8 cellular contexts compared by ENCODE assay signal in the genomic region with DNA sequence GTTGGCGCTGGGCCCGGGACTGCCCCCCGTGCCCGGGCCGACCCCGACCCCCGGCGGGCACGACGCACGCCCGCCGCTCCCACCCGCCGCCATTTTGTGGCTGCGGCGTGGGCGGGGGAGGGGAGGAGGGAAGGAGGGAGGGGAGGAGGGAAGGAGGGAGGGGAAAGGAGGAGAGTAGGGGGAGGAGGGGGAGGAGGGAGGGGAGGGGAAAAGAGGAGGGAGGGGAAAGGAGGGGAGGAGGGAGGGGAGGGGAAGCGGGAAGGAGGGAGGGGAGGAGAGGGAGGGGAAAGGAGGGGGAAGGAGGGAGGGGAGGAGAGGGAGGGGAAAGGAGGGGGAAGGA. TPM values are rescaled to one million over a fixed set of nuclear protein-coding genes. Genes with fewer than 3 reads are reported as not detected.
DNase-seq lines count a peak whose midpoint lies in the region; ATAC-seq and TF ChIP-seq lines count a peak whose summit lies in the region.

Gene BTBD2 (minus strand): TSS at position 104 of the 340 bp plus-strand sequence. CDS start 11 bp downstream, at position 93.

- no CpG with 5 or more reads among the region's 19 CpGs for WGBS in testis, 2 donors

- peak within 1 kb of the TSS; percentile 81 for H3K4me3 ChIP-seq in fibroblast of the aortic adventitia (ENCODE audit: low read depth, low read length)
- peak within 1 kb of the TSS; percentile 49 to 63 for H3K4me3 ChIP-seq in testis

- peak within 1 kb of the TSS; percentile 83 for H3K4me3 Mint-ChIP-seq in activated T-helper 17 cell treated with anti-CD3 and anti-CD28 coated beads, Interleukin-2, amount 50 U/mL, for 72 hours
- peak within 1 kb of the TSS; percentile 71 for H3K4me3 Mint-ChIP-seq in nephron progenitor cell

- peak within 1 kb of the TSS; percentile 78 for H3K27ac Mint-ChIP-seq in activated T-helper 17 cell treated with anti-CD3 and anti-CD28 coated beads, Interleukin-2, amount 50 U/mL, for 72 hours
- no peak within 1 kb of the TSS for H3K27ac Mint-ChIP-seq in nephron progenitor cell

- peak within 1 kb of the TSS; percentile 50 to 66 for H3K27ac ChIP-seq in testis

- intact Hi-C loops in testis (cut with DNase I; ENCODE audit: low total_unique reads), result no loop called here

- TF ChIP-seq CTCF in fibroblast of the aortic adventitia (IDR thresholded peaks at IDR 0.05; ENCODE audit: insufficient read depth, low read length) (no peak), nephron progenitor cell (IDR thresholded peaks at IDR 0.05) (no peak), testis (IDR thresholded peaks at IDR 0.05) (no peak)

- H3K36me3 Mint-ChIP-seq in activated T-helper 17 cell treated with anti-CD3 and anti-CD28 coated beads, Interleukin-2, amount 50 U/mL, for 72 hours (ENCODE audit: low read depth), result no peaks in the 10 kb centered on the region
- peaks cover 21% of the 10 kb centered on the region for H3K36me3 Mint-ChIP-seq in nephron progenitor cell (ENCODE audit: low read depth)

- no peaks in the 10 kb centered on the region for H3K27me3 Mint-ChIP-seq in activated T-helper 17 cell treated with anti-CD3 and anti-CD28 coated beads, Interleukin-2, amount 50 U/mL, for 72 hours
- H3K27me3 Mint-ChIP-seq in nephron progenitor cell (ENCODE audit: low read depth, poor library complexity), result peaks cover 3% of the 10 kb centered on the region

- H3K36me3 ChIP-seq in testis (ENCODE audit: low read depth, missing control alignments), result no peaks in the 10 kb centered on the region

- TF ChIP-seq POLR2A in testis (IDR thresholded peaks at IDR 0.05), result no peak

- H3K9me3 Mint-ChIP-seq in activated T-helper 17 cell treated with anti-CD3 and anti-CD28 coated beads, Interleukin-2, amount 50 U/mL, for 72 hours, result no peaks in the 10 kb centered on the region
- H3K9me3 Mint-ChIP-seq in nephron progenitor cell, result peaks cover 9% of the 10 kb centered on the region

- H3K4me1 ChIP-seq in testis, result peaks cover 9% of the 10 kb centered on the region

- DNase-seq in NCI-H524 (lab: John Stamatoyannopoulos, UW) (peak; percentile 19 to 66), NCI-H524 treated with DMSO at 0.1 percent for 48 hours (lab: John Stamatoyannopoulos, UW) (no peak), NCI-H82 (lab: John Stamatoyannopoulos, UW) (peak; percentile 73), fibroblast of the aortic adventitia (ENCODE audit: low read depth) (peak; percentile 93), nephron progenitor cell (no peak), testis (peak; percentile 50)

- peak; percentile 15 for ATAC-seq in activated T-helper 17 cell treated with anti-CD3 and anti-CD28 coated beads, Interleukin-2, amount 50 U/mL, for 72 hours (replicated peaks)
- ATAC-seq in HG02973 (IDR thresholded peaks at IDR 0.05; ENCODE audit: unreplicated experiment), result no peak

- H3K4me1 Mint-ChIP-seq in activated T-helper 17 cell treated with anti-CD3 and anti-CD28 coated beads, Interleukin-2, amount 50 U/mL, for 72 hours, result peaks cover 4% of the 10 kb centered on the region
- H3K4me1 Mint-ChIP-seq in nephron progenitor cell, result peaks cover 11% of the 10 kb centered on the region

- no peaks in the 10 kb centered on the region for H3K27me3 ChIP-seq in testis

- no peaks in the 10 kb centered on the region for H3K9me3 ChIP-seq in testis

RNA-seq across cellular contexts. Expression of gene BTBD2, which starts in this region (rescaled TPM):
- total RNA-seq in activated T-helper 17 cell treated with anti-CD3 and anti-CD28 coated beads, Interleukin-2, amount 50 U/mL, for 72 hours, result 10 to 100 TPM; 44.2 to 56.0 TPM
- total RNA-seq in fibroblast of the aortic adventitia (ENCODE audit: low replicate concordance), result 15.5 and 59.3 TPM in 2 replicates
- 100 to 1,000 TPM in 1 of 2 donors, 10 to 100 TPM in 1; 61.1 to 117 TPM for total RNA-seq in testis
- 43.2 TPM for polyA plus RNA-seq in testis (ENCODE audit: insufficient read depth, low read depth, low replicate concordance)

Comparison
In these comparisons a context has a peak if more than half of its experiments do, and no peak if none do; other contexts are left out.
1. DNase-seq: peak in NCI-H524 (2 of 2), NCI-H82 (single experiment), fibroblast of the aortic adventitia (single experiment) and testis (single experiment); none in NCI-H524 treated with DMSO at 0.1 percent for 48 hours (single experiment) and nephron progenitor cell (single experiment).